In genomic region chr16:71498031-71498430, GRCh38 we compare ENCODE assay signal across 12 cellular contexts. TPM values are rescaled to one million over a fixed set of nuclear protein-coding genes. Genes with fewer than 3 reads are reported as not detected.
"Had no signal": no experiment of that assay in that cellular context is flagged by ENCODE, and none has a peak within 500 bp of the region (broad histone marks: within the 10 kb centered on the region; RNA-seq: fewer than 3 reads in every experiment).

No MANE protein-coding gene starts in this region.

- H3K4me2 ChIP-seq: GM23338 had no signal

- H3K36me3 ChIP-seq: HAP-1 had no signal

- H3K9ac ChIP-seq: GM23248 had no signal

- H3K9me3 ChIP-seq: HAP-1 had no signal

- DNase-seq: GM23248, GOT3, H7, H9, HCEC 1CT, HFFc6 had no signal

- H3K4me1 ChIP-seq: HAP-1 had no signal

- H3K27ac ChIP-seq: GM23248 had no signal

- H3K9me3 Mint-ChIP-seq: HFFc6 had no signal

- H2AFZ ChIP-seq: GM23248, GM23338 had no signal

- H3K4me3 Mint-ChIP-seq: GM23338, H9, HFFc6 had no signal

- ATAC-seq: GM23338, HCT116 had no signal

- H3K4me3 ChIP-seq: GM23248, GM23338, HAP-1 had no signal

- H3K4me1 Mint-ChIP-seq: GM23338, H9 had no signal

- FAIRE-seq: H1, H54 had no signal

- H3K27ac Mint-ChIP-seq: GM23338, H9, HFFc6 had no signal

RNA-seq across cellular contexts. Expression of gene CHST4, which starts 28.2 kb away (rescaled TPM):
- total RNA-seq: GM23248, HFFc6 had no signal
- polyA plus RNA-seq: GM23248 had no signal

RNA-seq across cellular contexts. Expression of gene TLE7, which starts 56.2 kb away (rescaled TPM):
- total RNA-seq: GM23248, H1, H4, H7, H9, HFFc6 had no signal
- polyA plus RNA-seq: GM23248 had no signal
